In the genomic region with DNA sequence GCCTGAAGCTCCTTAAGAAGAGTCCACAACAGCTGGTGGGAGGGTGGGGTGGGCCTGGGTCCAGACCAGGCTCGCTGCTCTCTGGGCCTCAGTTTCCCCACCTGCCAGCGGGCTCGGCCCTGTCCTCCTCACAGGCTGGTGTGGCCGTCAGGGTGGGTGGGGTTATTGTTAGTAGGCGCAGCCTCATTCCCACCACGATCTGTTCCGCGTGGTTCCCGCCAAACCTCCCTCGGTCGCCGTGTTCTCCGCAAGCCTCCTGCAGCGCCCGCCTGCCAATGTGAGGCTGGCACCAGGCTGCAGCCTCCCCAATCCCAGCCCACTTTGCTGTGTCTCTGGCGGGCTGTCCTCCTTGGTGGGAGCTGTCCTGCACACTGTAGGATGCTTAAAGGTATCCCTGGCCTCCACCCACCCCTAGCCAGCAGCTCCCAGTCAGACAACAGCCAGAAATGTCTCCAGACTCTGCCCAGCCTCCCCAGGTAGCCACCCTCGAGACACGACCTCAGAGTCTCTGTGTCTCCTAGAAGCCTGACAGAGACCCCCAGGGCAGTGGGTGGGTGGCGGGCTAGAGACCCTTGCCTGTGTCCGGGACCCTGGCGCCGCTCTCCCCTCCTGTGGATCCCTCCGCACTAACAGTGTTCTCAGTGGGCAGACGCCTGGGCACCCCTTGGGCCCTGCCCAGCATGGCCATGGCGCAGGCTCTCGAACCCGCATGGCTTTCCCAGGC, we compare ENCODE assay signal across 1 cellular context.
A peak's percentile ranks its signal among the peaks of the same experiment; 100 is the strongest.
TF ChIP-seq lines count a peak whose summit lies in the region.

No MANE protein-coding gene starts in this region.

TF ChIP-seq in HepG2, 621 proteins besides CTCF, POLR2A, EP300 and RAD21 (continued from another document and continues in another):
- TF ChIP-seq, protein P1, sequence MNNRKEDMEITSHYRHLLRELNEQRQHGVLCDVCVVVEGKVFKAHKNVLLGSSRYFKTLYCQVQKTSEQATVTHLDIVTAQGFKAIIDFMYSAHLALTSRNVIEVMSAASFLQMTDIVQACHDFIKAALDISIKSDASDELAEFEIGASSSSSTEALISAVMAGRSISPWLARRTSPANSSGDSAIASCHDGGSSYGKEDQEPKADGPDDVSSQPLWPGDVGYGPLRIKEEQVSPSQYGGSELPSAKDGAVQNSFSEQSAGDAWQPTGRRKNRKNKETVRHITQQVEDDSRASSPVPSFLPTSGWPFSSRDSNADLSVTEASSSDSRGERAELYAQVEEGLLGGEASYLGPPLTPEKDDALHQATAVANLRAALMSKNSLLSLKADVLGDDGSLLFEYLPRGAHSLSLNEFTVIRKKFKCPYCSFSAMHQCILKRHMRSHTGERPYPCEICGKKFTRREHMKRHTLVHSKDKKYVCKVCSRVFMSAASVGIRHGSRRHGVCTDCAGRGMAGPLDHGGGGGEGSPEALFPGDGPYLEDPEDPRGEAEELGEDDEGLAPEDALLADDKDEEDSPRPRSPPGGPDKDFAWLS (CRISPR knock-in tag; IDR thresholded peaks at IDR 0.05; ENCODE audit: borderline replicate concordance), result no peak
- TF ChIP-seq, protein P2, sequence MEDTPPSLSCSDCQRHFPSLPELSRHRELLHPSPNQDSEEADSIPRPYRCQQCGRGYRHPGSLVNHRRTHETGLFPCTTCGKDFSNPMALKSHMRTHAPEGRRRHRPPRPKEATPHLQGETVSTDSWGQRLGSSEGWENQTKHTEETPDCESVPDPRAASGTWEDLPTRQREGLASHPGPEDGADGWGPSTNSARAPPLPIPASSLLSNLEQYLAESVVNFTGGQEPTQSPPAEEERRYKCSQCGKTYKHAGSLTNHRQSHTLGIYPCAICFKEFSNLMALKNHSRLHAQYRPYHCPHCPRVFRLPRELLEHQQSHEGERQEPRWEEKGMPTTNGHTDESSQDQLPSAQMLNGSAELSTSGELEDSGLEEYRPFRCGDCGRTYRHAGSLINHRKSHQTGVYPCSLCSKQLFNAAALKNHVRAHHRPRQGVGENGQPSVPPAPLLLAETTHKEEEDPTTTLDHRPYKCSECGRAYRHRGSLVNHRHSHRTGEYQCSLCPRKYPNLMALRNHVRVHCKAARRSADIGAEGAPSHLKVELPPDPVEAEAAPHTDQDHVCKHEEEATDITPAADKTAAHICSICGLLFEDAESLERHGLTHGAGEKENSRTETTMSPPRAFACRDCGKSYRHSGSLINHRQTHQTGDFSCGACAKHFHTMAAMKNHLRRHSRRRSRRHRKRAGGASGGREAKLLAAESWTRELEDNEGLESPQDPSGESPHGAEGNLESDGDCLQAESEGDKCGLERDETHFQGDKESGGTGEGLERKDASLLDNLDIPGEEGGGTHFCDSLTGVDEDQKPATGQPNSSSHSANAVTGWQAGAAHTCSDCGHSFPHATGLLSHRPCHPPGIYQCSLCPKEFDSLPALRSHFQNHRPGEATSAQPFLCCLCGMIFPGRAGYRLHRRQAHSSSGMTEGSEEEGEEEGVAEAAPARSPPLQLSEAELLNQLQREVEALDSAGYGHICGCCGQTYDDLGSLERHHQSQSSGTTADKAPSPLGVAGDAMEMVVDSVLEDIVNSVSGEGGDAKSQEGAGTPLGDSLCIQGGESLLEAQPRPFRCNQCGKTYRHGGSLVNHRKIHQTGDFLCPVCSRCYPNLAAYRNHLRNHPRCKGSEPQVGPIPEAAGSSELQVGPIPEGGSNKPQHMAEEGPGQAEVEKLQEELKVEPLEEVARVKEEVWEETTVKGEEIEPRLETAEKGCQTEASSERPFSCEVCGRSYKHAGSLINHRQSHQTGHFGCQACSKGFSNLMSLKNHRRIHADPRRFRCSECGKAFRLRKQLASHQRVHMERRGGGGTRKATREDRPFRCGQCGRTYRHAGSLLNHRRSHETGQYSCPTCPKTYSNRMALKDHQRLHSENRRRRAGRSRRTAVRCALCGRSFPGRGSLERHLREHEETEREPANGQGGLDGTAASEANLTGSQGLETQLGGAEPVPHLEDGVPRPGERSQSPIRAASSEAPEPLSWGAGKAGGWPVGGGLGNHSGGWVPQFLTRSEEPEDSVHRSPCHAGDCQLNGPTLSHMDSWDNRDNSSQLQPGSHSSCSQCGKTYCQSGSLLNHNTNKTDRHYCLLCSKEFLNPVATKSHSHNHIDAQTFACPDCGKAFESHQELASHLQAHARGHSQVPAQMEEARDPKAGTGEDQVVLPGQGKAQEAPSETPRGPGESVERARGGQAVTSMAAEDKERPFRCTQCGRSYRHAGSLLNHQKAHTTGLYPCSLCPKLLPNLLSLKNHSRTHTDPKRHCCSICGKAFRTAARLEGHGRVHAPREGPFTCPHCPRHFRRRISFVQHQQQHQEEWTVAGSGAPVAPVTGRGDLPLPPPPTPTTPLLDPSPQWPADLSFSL (CRISPR knock-in tag; IDR thresholded peaks at IDR 0.05), result no peak
- TF ChIP-seq SIN3B (IDR thresholded peaks at IDR 0.05; ENCODE audit: low read length) (no peak), ZBTB7B (CRISPR knock-in tag; IDR thresholded peaks at IDR 0.05) (no peak), SOX13 (IDR thresholded peaks at IDR 0.05) (0 out of 2 replicates have a peak, but pooled peaks have one; percentile 6), SOX13 (CRISPR knock-in tag; conservative IDR thresholded peaks at IDR 0.05 in 1 of 2, IDR thresholded peaks at IDR 0.05 in 1 of 2) (no peak), RARA (CRISPR knock-in tag; IDR thresholded peaks at IDR 0.05) (no peak), PITX1 (CRISPR knock-in tag; IDR thresholded peaks at IDR 0.05) (no peak), RBM39 (IDR thresholded peaks at IDR 0.05; ENCODE audit: low read depth, low read length, poor library complexity, severe bottlenecking) (peak; percentile 35), DR1 (CRISPR knock-in tag; IDR thresholded peaks at IDR 0.05) (no peak), ZNF160 (CRISPR knock-in tag; IDR thresholded peaks at IDR 0.05) (no peak), ZNF235 (CRISPR knock-in tag; IDR thresholded peaks at IDR 0.05; ENCODE audit: borderline replicate concordance) (0 out of 2 replicates have a peak, but pooled peaks have one; percentile 19), NR2F6 (IDR thresholded peaks at IDR 0.05) (no peak), NR2F6 (CRISPR knock-in tag; IDR thresholded peaks at IDR 0.05) (no peak), MED13 (CRISPR knock-in tag; IDR thresholded peaks at IDR 0.05) (no peak), ZNF253 (CRISPR knock-in tag; IDR thresholded peaks at IDR 0.05; ENCODE audit: borderline replicate concordance) (no peak), ZNF17 (CRISPR knock-in tag; IDR thresholded peaks at IDR 0.05) (no peak), ZNF564 (CRISPR knock-in tag; IDR thresholded peaks at IDR 0.05) (no peak), KAT7 (CRISPR knock-in tag; IDR thresholded peaks at IDR 0.05; ENCODE audit: borderline replicate concordance) (no peak), RFX3 (CRISPR knock-in tag; IDR thresholded peaks at IDR 0.05) (no peak), GABPA (IDR thresholded peaks at IDR 0.05; ENCODE audit: low read depth, low read length) (no peak), GABPA (CRISPR knock-in tag; IDR thresholded peaks at IDR 0.05; ENCODE audit: low read depth) (no peak), ZNF354B (CRISPR knock-in tag; IDR thresholded peaks at IDR 0.05) (0 out of 2 replicates have a peak, but pooled peaks have one; percentile 21), ARNTL (CRISPR knock-in tag; IDR thresholded peaks at IDR 0.05) (no peak), ZNF7 (CRISPR knock-in tag; IDR thresholded peaks at IDR 0.05) (no peak), KDM2A (CRISPR knock-in tag; IDR thresholded peaks at IDR 0.05; ENCODE audit: borderline replicate concordance, low read depth) (peak; percentile 33)
- TF ChIP-seq, protein P3, sequence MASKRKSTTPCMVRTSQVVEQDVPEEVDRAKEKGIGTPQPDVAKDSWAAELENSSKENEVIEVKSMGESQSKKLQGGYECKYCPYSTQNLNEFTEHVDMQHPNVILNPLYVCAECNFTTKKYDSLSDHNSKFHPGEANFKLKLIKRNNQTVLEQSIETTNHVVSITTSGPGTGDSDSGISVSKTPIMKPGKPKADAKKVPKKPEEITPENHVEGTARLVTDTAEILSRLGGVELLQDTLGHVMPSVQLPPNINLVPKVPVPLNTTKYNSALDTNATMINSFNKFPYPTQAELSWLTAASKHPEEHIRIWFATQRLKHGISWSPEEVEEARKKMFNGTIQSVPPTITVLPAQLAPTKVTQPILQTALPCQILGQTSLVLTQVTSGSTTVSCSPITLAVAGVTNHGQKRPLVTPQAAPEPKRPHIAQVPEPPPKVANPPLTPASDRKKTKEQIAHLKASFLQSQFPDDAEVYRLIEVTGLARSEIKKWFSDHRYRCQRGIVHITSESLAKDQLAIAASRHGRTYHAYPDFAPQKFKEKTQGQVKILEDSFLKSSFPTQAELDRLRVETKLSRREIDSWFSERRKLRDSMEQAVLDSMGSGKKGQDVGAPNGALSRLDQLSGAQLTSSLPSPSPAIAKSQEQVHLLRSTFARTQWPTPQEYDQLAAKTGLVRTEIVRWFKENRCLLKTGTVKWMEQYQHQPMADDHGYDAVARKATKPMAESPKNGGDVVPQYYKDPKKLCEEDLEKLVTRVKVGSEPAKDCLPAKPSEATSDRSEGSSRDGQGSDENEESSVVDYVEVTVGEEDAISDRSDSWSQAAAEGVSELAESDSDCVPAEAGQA (IDR thresholded peaks at IDR 0.05; ENCODE audit: low read depth), result no peak
- TF ChIP-seq, protein P3 (CRISPR knock-in tag; IDR thresholded peaks at IDR 0.05; ENCODE audit: borderline replicate concordance), result no peak
- TF ChIP-seq, protein P4, sequence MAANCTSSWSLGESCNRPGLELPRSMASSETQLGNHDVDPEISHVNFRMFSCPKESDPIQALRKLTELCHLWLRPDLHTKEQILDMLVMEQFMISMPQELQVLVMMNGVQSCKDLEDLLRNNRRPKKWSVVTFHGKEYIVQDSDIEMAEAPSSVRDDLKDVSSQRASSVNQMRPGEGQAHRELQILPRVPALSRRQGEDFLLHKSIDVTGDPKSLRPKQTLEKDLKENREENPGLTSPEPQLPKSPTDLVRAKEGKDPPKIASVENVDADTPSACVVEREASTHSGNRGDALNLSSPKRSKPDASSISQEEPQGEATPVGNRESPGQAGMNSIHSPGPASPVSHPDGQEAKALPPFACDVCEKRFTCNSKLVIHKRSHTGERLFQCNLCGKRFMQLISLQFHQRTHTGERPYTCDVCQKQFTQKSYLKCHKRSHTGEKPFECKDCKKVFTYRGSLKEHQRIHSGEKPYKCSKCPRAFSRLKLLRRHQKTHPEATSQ (CRISPR knock-in tag; IDR thresholded peaks at IDR 0.05; ENCODE audit: borderline replicate concordance), result no peak
- TF ChIP-seq, protein P5, sequence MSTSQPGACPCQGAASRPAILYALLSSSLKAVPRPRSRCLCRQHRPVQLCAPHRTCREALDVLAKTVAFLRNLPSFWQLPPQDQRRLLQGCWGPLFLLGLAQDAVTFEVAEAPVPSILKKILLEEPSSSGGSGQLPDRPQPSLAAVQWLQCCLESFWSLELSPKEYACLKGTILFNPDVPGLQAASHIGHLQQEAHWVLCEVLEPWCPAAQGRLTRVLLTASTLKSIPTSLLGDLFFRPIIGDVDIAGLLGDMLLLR (CRISPR knock-in tag; IDR thresholded peaks at IDR 0.05), result no peak
- TF ChIP-seq, protein P6, sequence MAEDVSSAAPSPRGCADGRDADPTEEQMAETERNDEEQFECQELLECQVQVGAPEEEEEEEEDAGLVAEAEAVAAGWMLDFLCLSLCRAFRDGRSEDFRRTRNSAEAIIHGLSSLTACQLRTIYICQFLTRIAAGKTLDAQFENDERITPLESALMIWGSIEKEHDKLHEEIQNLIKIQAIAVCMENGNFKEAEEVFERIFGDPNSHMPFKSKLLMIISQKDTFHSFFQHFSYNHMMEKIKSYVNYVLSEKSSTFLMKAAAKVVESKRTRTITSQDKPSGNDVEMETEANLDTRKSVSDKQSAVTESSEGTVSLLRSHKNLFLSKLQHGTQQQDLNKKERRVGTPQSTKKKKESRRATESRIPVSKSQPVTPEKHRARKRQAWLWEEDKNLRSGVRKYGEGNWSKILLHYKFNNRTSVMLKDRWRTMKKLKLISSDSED (CRISPR knock-in tag; IDR thresholded peaks at IDR 0.05), result no peak
- TF ChIP-seq, protein P7, sequence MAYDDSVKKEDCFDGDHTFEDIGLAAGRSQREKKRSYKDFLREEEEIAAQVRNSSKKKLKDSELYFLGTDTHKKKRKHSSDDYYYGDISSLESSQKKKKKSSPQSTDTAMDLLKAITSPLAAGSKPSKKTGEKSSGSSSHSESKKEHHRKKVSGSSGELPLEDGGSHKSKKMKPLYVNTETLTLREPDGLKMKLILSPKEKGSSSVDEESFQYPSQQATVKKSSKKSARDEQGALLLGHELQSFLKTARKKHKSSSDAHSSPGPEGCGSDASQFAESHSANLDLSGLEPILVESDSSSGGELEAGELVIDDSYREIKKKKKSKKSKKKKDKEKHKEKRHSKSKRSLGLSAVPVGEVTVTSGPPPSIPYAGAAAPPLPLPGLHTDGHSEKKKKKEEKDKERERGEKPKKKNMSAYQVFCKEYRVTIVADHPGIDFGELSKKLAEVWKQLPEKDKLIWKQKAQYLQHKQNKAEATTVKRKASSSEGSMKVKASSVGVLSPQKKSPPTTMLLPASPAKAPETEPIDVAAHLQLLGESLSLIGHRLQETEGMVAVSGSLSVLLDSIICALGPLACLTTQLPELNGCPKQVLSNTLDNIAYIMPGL (CRISPR knock-in tag; IDR thresholded peaks at IDR 0.05; ENCODE audit: borderline replicate concordance in 1 of 2, low read depth in 1 of 2), result no peak
- TF ChIP-seq, protein P8, sequence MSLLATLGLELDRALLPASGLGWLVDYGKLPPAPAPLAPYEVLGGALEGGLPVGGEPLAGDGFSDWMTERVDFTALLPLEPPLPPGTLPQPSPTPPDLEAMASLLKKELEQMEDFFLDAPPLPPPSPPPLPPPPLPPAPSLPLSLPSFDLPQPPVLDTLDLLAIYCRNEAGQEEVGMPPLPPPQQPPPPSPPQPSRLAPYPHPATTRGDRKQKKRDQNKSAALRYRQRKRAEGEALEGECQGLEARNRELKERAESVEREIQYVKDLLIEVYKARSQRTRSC (CRISPR knock-in tag; IDR thresholded peaks at IDR 0.05; ENCODE audit: low read depth), result no peak
